9 cellular contexts compared by ENCODE assay signal in genomic region chr14:63650336-63650952, GRCh38. TPM values are rescaled to one million over a fixed set of nuclear protein-coding genes. Genes with fewer than 3 reads are reported as not detected.
DNase-seq lines count a peak whose midpoint lies in the region; ATAC-seq and TF ChIP-seq lines count a peak whose summit lies in the region.
"Had no signal": no experiment of that assay in that cellular context is flagged by ENCODE, and none has a peak within 500 bp of the region (broad histone marks: within the 10 kb centered on the region; RNA-seq: fewer than 3 reads in every experiment).

No MANE protein-coding gene starts in this region.

- intact Hi-C loops in ascending aorta (cut with DNase I): no loop called here

- no peak overlapping the region for H3K4me3 ChIP-seq in ascending aorta

- H3K27me3 Mint-ChIP-seq in activated naive CD8-positive, alpha-beta T cell treated with anti-CD3 and anti-CD28 coated beads for 36 hours: no peaks in the 10 kb centered on the region

- no peaks in the 10 kb centered on the region for H3K27me3 ChIP-seq in ascending aorta

- no peaks in the 10 kb centered on the region for H3K4me1 ChIP-seq in ascending aorta

- peak; percentile 56 for ATAC-seq in GM18861 (IDR thresholded peaks at IDR 0.05; ENCODE audit: unreplicated experiment)
- no peak for ATAC-seq in GM21360 (IDR thresholded peaks at IDR 0.05; ENCODE audit: unreplicated experiment)

- DNase-seq in T follicular helper cell (ENCODE audit: low read depth) (peak; percentile 37), cerebellum (ENCODE audit: low spot score) (no peak), medulla oblongata (ENCODE audit: extremely low spot score) (no peak), ascending aorta (ENCODE audit: low spot score in 2 of 2) (no peak)
- peak; percentile 40 for DNase-seq in activated naive CD8-positive, alpha-beta T cell treated with anti-CD3 and anti-CD28 coated beads for 36 hours
- DNase-seq in stimulated activated CD4-positive, alpha-beta T cell treated with anti-CD3 and anti-CD28 coated beads, Interleukin-2, amount 100 ng/mL, for 24 hours: peak; percentile 19 to 46
- DNase-seq: NK-92 treated with Interleukin-12 subunit alpha and Interleukin-12 subunit beta, amount 100 ng/mL, for 24 hours had no signal

- H3K36me3 ChIP-seq in ascending aorta: no peaks in the 10 kb centered on the region

- peaks cover 31% of the 10 kb centered on the region for H3K4me1 Mint-ChIP-seq in activated naive CD8-positive, alpha-beta T cell treated with anti-CD3 and anti-CD28 coated beads for 36 hours

- H3K27ac Mint-ChIP-seq in activated naive CD8-positive, alpha-beta T cell treated with anti-CD3 and anti-CD28 coated beads for 36 hours: peak overlapping the region; percentile 94

- no peaks in the 10 kb centered on the region for H3K9me3 ChIP-seq in ascending aorta

- H3K27ac ChIP-seq in ascending aorta: no peak overlapping the region

- peaks cover 13% of the 10 kb centered on the region for H3K36me3 Mint-ChIP-seq in activated naive CD8-positive, alpha-beta T cell treated with anti-CD3 and anti-CD28 coated beads for 36 hours

- TF ChIP-seq CTCF in ascending aorta (IDR thresholded peaks at IDR 0.05): no peak

- no peaks in the 10 kb centered on the region for H3K9me3 Mint-ChIP-seq in activated naive CD8-positive, alpha-beta T cell treated with anti-CD3 and anti-CD28 coated beads for 36 hours

- peak overlapping the region; percentile 59 for H3K4me3 Mint-ChIP-seq in activated naive CD8-positive, alpha-beta T cell treated with anti-CD3 and anti-CD28 coated beads for 36 hours

RNA-seq across cellular contexts. Expression of gene WDR89, which starts 8.8 kb away (rescaled TPM):
- total RNA-seq in activated naive CD8-positive, alpha-beta T cell treated with anti-CD3 and anti-CD28 coated beads for 36 hours: 10 to 100 TPM; 24.7 to 28.2 TPM
- total RNA-seq in cerebellum (23.5 TPM), ascending aorta (not detected)

Comparison
In these comparisons a context has a peak if more than half of its experiments do, and no peak if none do; other contexts are left out.
1. DNase-seq: peak in T follicular helper cell (single experiment), activated naive CD8-positive, alpha-beta T cell treated with anti-CD3 and anti-CD28 coated beads for 36 hours (single experiment) and stimulated activated CD4-positive, alpha-beta T cell treated with anti-CD3 and anti-CD28 coated beads, Interleukin-2, amount 100 ng/mL, for 24 hours (2 of 2); none in cerebellum (single experiment), medulla oblongata (single experiment) and ascending aorta (0 of 2).
2. RNA of gene WDR89, which starts 8.8 kb away (total RNA-seq): 24.7 to 28.2 TPM in activated naive CD8-positive, alpha-beta T cell treated with anti-CD3 and anti-CD28 coated beads for 36 hours and 23.5 TPM in cerebellum (single experiment); not detected in ascending aorta (single experiment); every median in the first group is over 10 times any median in the second.